8 cellular contexts compared by ENCODE assay signal in the genomic region with DNA sequence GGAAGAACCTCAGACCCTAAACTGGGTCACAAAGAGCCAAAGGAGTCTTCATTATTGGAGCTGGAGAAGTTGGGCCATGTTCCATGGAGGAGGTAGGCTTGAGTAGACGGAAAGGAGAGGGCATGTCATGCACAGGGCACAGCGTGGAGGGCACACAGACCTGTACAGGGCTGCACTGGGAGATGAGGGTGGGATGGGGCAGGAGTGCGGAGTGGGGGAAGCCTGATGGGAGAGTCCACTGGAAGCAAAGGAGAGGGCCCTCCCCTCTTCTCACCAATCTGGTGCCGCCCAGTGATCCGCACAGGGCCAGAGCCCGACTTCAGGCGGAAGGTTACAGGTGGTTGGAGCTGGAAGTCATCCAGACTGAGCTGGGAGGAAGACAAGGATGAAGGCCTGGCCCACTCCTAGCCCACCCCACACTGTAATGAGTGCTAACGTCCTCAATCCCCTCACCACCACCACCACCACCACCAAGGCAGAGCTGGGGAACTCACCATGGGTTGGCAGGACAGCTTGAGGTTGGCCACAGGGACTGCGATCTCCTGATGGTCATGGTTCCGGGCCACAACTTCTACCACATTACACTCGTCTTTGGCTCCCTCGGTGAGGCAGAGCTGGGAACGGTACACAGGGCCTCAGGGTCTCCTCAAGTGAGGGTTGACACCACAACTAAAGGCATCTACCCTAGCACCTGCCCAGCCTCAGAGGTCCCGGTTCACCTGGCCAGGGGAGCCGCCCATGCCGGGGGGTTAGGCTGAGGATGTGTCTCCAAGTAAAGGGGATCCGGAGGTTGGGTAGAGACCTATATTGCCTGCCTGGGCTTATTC. TPM values are rescaled to one million over a fixed set of nuclear protein-coding genes. Genes with fewer than 3 reads are reported as not detected.
DNase-seq lines count a peak whose midpoint lies in the region; ATAC-seq and TF ChIP-seq lines count a peak whose summit lies in the region.

No MANE protein-coding gene starts in this region.

- H3K4me3 ChIP-seq in HUES64 (ENCODE audit: low read length) (peak overlapping the region; percentile 80), cardiac fibroblast (replicated peaks in 1 of 2; ENCODE audit: low read depth in 2 of 2, low read length in 2 of 2) (peak overlapping the region; percentile 79 to 89), mucosa of stomach (ENCODE audit: low read length) (peak overlapping the region; percentile 16)

- H3K9ac ChIP-seq in HUES64 (ENCODE audit: low read depth, low read length) (peak overlapping the region; percentile 91), mucosa of stomach (ENCODE audit: low read length) (peak overlapping the region; percentile 29)

- H3K27me3 ChIP-seq in HUES64 (ENCODE audit: insufficient read depth, low read length) (peaks cover 30% of the 10 kb centered on the region), mucosa of stomach (ENCODE audit: control insufficient read depth, insufficient read depth, low read length) (peaks cover 16% of the 10 kb centered on the region)

- WGBS in HUES64: 55% methylated on average over 17 of the region's 17 CpGs

- H3K9me3 ChIP-seq in HUES64 (ENCODE audit: insufficient read depth, low read depth, low read length): no peaks in the 10 kb centered on the region; the same call in 1 of the 2 replicates
- H3K9me3 ChIP-seq in mucosa of stomach (ENCODE audit: control insufficient read depth, low read length): no peaks in the 10 kb centered on the region

- H3K36me3 ChIP-seq in HUES64 (ENCODE audit: insufficient read depth, low read length) (peaks cover 35% of the 10 kb centered on the region), mucosa of stomach (ENCODE audit: control insufficient read depth, insufficient read depth, low read length) (peaks cover 6% of the 10 kb centered on the region)

- peaks cover 26% of the 10 kb centered on the region for H3K4me1 ChIP-seq in HUES64 (ENCODE audit: insufficient read depth, low read length)
- peaks cover 55% of the 10 kb centered on the region for H3K4me1 ChIP-seq in mucosa of stomach (ENCODE audit: control insufficient read depth, insufficient read depth, low read length)

- DNase-seq in AG08396 (ENCODE audit: low spot score) (peak; percentile 3), cardiac fibroblast (ENCODE audit: low read depth in 2 of 2) (no peak), KG1 (lab: John Stamatoyannopoulos, UW) (no peak), inferior parietal cortex (ENCODE audit: extremely low spot score) (no peak)

- no peak for TF ChIP-seq CTCF in cardiac fibroblast (IDR thresholded peaks at IDR 0.05; ENCODE audit: low read depth, low read length)

- ATAC-seq in HG02852 (IDR thresholded peaks at IDR 0.05; ENCODE audit: unreplicated experiment): no peak
- no peak for ATAC-seq in GM18870 (IDR thresholded peaks at IDR 0.05; ENCODE audit: unreplicated experiment)

- no peak overlapping the region for H3K27ac ChIP-seq in HUES64 (ENCODE audit: low read depth, low read length)

RNA-seq across cellular contexts. Expression of gene NPM3, which starts 1.0 kb away (rescaled TPM):
- polyA plus RNA-seq in HUES64 (2013, experiment 1 of 2): 137 TPM
- 136 TPM for polyA plus RNA-seq in HUES64 (2013, experiment 2 of 2)

RNA-seq across cellular contexts. Expression of gene FGF8, which starts 6.3 kb away (rescaled TPM):
- 22.1 TPM for polyA plus RNA-seq in HUES64 (2013, experiment 1 of 2)
- 20.0 TPM for polyA plus RNA-seq in HUES64 (2013, experiment 2 of 2)

RNA-seq across cellular contexts. Expression of gene OGA, which starts 36.0 kb away (rescaled TPM):
- 61.0 TPM for polyA plus RNA-seq in HUES64 (2013, experiment 1 of 2)
- polyA plus RNA-seq in HUES64 (2013, experiment 2 of 2): 71.3 TPM

Comparison
In these comparisons a context has a peak if more than half of its experiments do, and no peak if none do; other contexts are left out.
1. H3K4me3 ChIP-seq: peak in every context shown above with its lines; median percentile 84 in cardiac fibroblast; 80 in HUES64; 16 in mucosa of stomach.